ENCODE assay signal across 21 cellular contexts in the genomic region with DNA sequence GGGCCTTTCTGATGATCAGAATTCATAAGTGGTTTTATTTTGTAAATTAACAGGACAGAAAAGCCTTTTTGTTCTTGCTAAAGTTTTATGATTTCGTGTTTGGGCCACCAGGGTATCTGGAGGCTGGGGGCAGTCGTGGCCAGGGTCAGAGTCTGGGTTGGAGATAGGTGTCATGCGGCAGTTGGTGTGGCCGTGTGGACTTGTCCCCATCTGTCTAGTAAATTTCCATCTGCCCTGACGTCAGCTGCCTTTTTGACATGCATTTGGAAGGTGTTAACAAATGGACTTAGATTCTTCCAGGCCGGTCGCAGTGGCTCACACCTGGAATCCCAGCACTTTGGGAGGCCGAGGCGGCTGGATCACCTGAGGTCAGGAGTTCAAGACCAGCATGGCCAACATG. TPM values are rescaled to one million over a fixed set of nuclear protein-coding genes. Genes with fewer than 3 reads are reported as not detected.
DNase-seq lines count a peak whose midpoint lies in the region; ATAC-seq and TF ChIP-seq lines count a peak whose summit lies in the region.
"Had no signal": no experiment of that assay in that cellular context is flagged by ENCODE, and none has a peak within 500 bp of the region (broad histone marks: within the 10 kb centered on the region; RNA-seq: fewer than 3 reads in every experiment).

No MANE protein-coding gene starts in this region.

- H3K4me3 ChIP-seq in cardiac muscle cell (no peak overlapping the region), A673 (ENCODE audit: low read depth, low read length, poor library complexity, severe bottlenecking) (no peak overlapping the region)
- H3K4me3 ChIP-seq: BLaER1 treated with 17β-estradiol and CSF1 and Interleukin-3, amounts not matched to agents 10 nM and 100 nM; uterus had no signal

- DNase-seq in cardiac muscle cell (ENCODE audit: low read depth in 1 of 2, low spot score in 1 of 2) (no peak), cardiac septum (ENCODE audit: low spot score) (no peak), glutamatergic neuron (no peak), myocyte (ENCODE audit: low read depth) (peak; percentile 41), type B pancreatic cell (ENCODE audit: extremely low spot score, unreplicated experiment) (no peak), T-helper 17 cell (no peak), A673 (ENCODE audit: low spot score) (no peak)
- DNase-seq in effector CD4-positive, alpha-beta T cell, result no peak
- DNase-seq: ACHN; activated CD4-positive, alpha-beta memory T cell treated with anti-CD3 and anti-CD28 coated beads for 36 hours; activated CD4-positive, CD25-positive, alpha-beta regulatory T cell; activated gamma-delta T cell; hippocampal formation; NCI-H1105 treated with DMSO at 0.1 percent for 48 hours; NCI-H2107; NCI-H510A; RPMI8226; stimulated activated CD8-positive, alpha-beta memory T cell treated with anti-CD3 and anti-CD28 coated beads, Interleukin-4, amount 100 ng/mL, for 48 hours; uterus had no signal

- intact Hi-C loops in cardiac septum (cut with DNase I), result no loop called here
- intact Hi-C loops in A673 (cut with micrococcal nuclease; ENCODE audit: unreplicated experiment), result no loop called here

- ATAC-seq in T-helper 17 cell, result no peak

- TF ChIP-seq CTCF in cardiac muscle cell (IDR thresholded peaks at IDR 0.05; ENCODE audit: low read depth, low read length) (no peak), glutamatergic neuron (IDR thresholded peaks at IDR 0.05; ENCODE audit: partially characterized antibody, unreplicated experiment) (no peak), type B pancreatic cell (conservative IDR thresholded peaks at IDR 0.05) (peak; percentile 5), A673 (conservative IDR thresholded peaks at IDR 0.05; ENCODE audit: low read depth, low read length) (no peak)

- H3K4me3 Mint-ChIP-seq in glutamatergic neuron (ENCODE audit: unreplicated experiment) (no peak overlapping the region), type B pancreatic cell (no peak overlapping the region), T-helper 17 cell (no peak overlapping the region)
- H3K4me3 Mint-ChIP-seq: activated CD4-positive, alpha-beta memory T cell treated with anti-CD3 and anti-CD28 coated beads for 36 hours; IgD-negative memory B cell had no signal

- H3K27ac Mint-ChIP-seq in glutamatergic neuron (ENCODE audit: unreplicated experiment) (peak overlapping the region; percentile 82), type B pancreatic cell (peak overlapping the region; percentile 39), T-helper 17 cell (no peak overlapping the region)
- H3K27ac Mint-ChIP-seq: activated CD4-positive, alpha-beta memory T cell treated with anti-CD3 and anti-CD28 coated beads for 36 hours had no signal

- H3K4me1 ChIP-seq in cardiac muscle cell (ENCODE audit: low read depth) (peaks cover 29% of the 10 kb centered on the region), A673 (ENCODE audit: insufficient read depth, low read length, poor library complexity, severe bottlenecking) (peaks cover 17% of the 10 kb centered on the region)

- no peaks in the 10 kb centered on the region for H3K9me3 ChIP-seq in cardiac muscle cell (ENCODE audit: low read depth)
- H3K9me3 ChIP-seq in T-helper 17 cell (ENCODE audit: control insufficient read depth, low read length, poor library complexity, severe bottlenecking), result no peaks in the 10 kb centered on the region
- no peaks in the 10 kb centered on the region for H3K9me3 ChIP-seq in A673 (ENCODE audit: low read depth, low read length, poor library complexity, severe bottlenecking)
- H3K9me3 ChIP-seq: uterus had no signal

- BruUV-seq in A673 (replicated peaks; lab: Mats Ljungman, UMichigan), result no TSS peak

- no peaks in the 10 kb centered on the region for H3K36me3 Mint-ChIP-seq in glutamatergic neuron (ENCODE audit: unreplicated experiment)
- H3K36me3 Mint-ChIP-seq in type B pancreatic cell, result no peaks in the 10 kb centered on the region
- no peaks in the 10 kb centered on the region for H3K36me3 Mint-ChIP-seq in T-helper 17 cell (ENCODE audit: low read depth)
- H3K36me3 Mint-ChIP-seq: IgD-negative memory B cell had no signal

- peaks cover 9% of the 10 kb centered on the region for H3K4me1 Mint-ChIP-seq in glutamatergic neuron (ENCODE audit: low read depth, unreplicated experiment)
- peaks cover 7% of the 10 kb centered on the region for H3K4me1 Mint-ChIP-seq in type B pancreatic cell (ENCODE audit: unreplicated experiment)
- H3K4me1 Mint-ChIP-seq in T-helper 17 cell, result peaks cover 27% of the 10 kb centered on the region

- peaks cover 17% of the 10 kb centered on the region for H3K27me3 Mint-ChIP-seq in glutamatergic neuron (ENCODE audit: unreplicated experiment)
- H3K27me3 Mint-ChIP-seq in type B pancreatic cell, result no peaks in the 10 kb centered on the region
- H3K27me3 Mint-ChIP-seq in T-helper 17 cell, result no peaks in the 10 kb centered on the region
- H3K27me3 Mint-ChIP-seq: activated CD4-positive, alpha-beta memory T cell treated with anti-CD3 and anti-CD28 coated beads for 36 hours; IgD-negative memory B cell had no signal

- POLR2A ChIA-PET in A673 (lab: Charles Lee; ENCODE audit: low non-redundant PET), result no interaction called here

- peak overlapping the region; percentile 67 for H3K27ac ChIP-seq in cardiac muscle cell
- H3K27ac ChIP-seq in A673 (ENCODE audit: low read depth, low read length, poor library complexity, severe bottlenecking), result no peak overlapping the region
- H3K27ac ChIP-seq: uterus had no signal

- H3K27me3 ChIP-seq in cardiac muscle cell, result no peaks in the 10 kb centered on the region
- no peaks in the 10 kb centered on the region for H3K27me3 ChIP-seq in A673 (replicated peaks; ENCODE audit: insufficient read depth, low read depth, low read length, poor library complexity)
- H3K27me3 ChIP-seq: uterus had no signal

- H3K36me3 ChIP-seq in cardiac muscle cell, result no peaks in the 10 kb centered on the region
- H3K36me3 ChIP-seq in A673 (ENCODE audit: insufficient read depth, low read length, poor library complexity, severe bottlenecking), result no peaks in the 10 kb centered on the region
- H3K36me3 ChIP-seq: uterus had no signal

- CTCF ChIA-PET in A673 (lab: Charles Lee), result no interaction called here

- H3K9me3 Mint-ChIP-seq in glutamatergic neuron (ENCODE audit: unreplicated experiment) (peaks cover 11% of the 10 kb centered on the region), type B pancreatic cell (no peaks in the 10 kb centered on the region)
- H3K9me3 Mint-ChIP-seq: activated CD4-positive, alpha-beta memory T cell treated with anti-CD3 and anti-CD28 coated beads for 36 hours; IgD-negative memory B cell had no signal

RNA-seq across cellular contexts. Expression of a gene that starts 56.8 kb away (rescaled TPM):
- 25.2 and 31.9 TPM in 2 replicates for total RNA-seq in cardiac muscle cell
- 2.7 and 5.2 TPM in 2 replicates for polyA plus RNA-seq in cardiac muscle cell
- total RNA-seq in cardiac septum, result 39.9 TPM
- total RNA-seq in glutamatergic neuron (ENCODE audit: unreplicated experiment), result 143 TPM
- 12.1 and 15.2 TPM in 2 replicates for total RNA-seq in myocyte
- 34.7 TPM for polyA plus RNA-seq in myocyte (2012)
- total RNA-seq in type B pancreatic cell (ENCODE audit: low replicate concordance), result 52.7 and 55.7 TPM in 2 replicates
- total RNA-seq in T-helper 17 cell, result 100 to 1,000 TPM; 183 to 215 TPM
- 84.9 and 88.1 TPM in 2 replicates for total RNA-seq in A673 (2021)
